In the genomic region with DNA sequence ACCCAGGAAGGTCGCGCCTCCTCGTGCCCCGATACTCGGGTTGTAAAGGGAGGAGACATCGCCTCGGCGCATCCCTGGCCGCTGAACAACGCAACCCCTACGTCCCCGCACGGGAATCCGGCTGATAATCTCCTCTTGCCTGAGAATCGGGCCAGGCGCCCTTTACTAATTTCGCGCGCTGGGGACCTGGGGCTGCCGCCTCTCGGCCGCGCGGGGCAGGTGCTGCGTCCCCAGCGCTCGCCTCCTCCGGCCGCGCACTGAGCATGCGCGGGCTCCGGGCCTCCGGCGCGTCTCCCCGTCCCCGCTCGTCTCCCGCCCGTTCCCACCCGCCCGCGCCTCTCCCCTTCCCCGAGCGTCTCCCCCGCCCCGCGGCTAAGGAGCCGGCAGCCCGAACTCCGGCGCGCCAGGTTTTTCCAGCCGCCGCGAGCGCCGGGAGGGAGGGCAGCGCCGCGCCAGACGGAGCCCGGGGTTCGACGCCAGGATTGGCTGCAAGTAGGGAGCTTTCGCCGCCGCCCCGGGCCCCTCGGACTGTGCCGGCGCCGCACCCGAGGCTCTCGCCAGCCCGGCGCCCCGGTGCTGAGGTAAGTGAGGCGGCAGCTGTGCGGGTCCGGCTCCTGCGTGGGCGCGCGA, we compare ENCODE assay signal across 8 cellular contexts. TPM values are rescaled to one million over a fixed set of nuclear protein-coding genes. Genes with fewer than 3 reads are reported as not detected.
A peak's percentile ranks its signal among the peaks of the same experiment; 100 is the strongest.
DNase-seq lines count a peak whose midpoint lies in the region; ATAC-seq, FAIRE-seq and TF ChIP-seq lines count a peak whose summit lies in the region.

A gene (plus strand): TSS at position 469 of the 630 bp plus-strand sequence.

- H3K27me3 ChIP-seq in neural progenitor cell, result peaks cover 87% of the 10 kb centered on the region

- H2AFZ ChIP-seq in neural progenitor cell (replicated peaks), result peak within 1 kb of the TSS; percentile 94

- FAIRE-seq in frontal cortex (lab: Jason Lieb, UNC), result no peak

- peaks cover 23% of the 10 kb centered on the region for H4K20me1 ChIP-seq in neural progenitor cell (ENCODE audit: low read depth)

- peaks cover 29% of the 10 kb centered on the region for H3K27me3 Mint-ChIP-seq in neural progenitor cell (ENCODE audit: insufficient read depth, low read depth)

- no peaks in the 10 kb centered on the region for H3K79me2 ChIP-seq in neural progenitor cell (ENCODE audit: low read depth)

- H3K36me3 ChIP-seq in SK-N-MC (ENCODE audit: insufficient read depth, low read length), result no peaks in the 10 kb centered on the region
- H3K36me3 ChIP-seq in neural progenitor cell, result no peaks in the 10 kb centered on the region

- TF ChIP-seq CTCF in neural progenitor cell (IDR thresholded peaks at IDR 0.05), result peak; percentile 47

- peak within 1 kb of the TSS; percentile 78 for H3K4me2 ChIP-seq in neural progenitor cell

- ATAC-seq in GM21528 (IDR thresholded peaks at IDR 0.05; ENCODE audit: low FRiP score, unreplicated experiment), result no peak
- no peak for ATAC-seq in GM19351 (IDR thresholded peaks at IDR 0.05; ENCODE audit: unreplicated experiment)
- no peak for ATAC-seq in GM21786 (IDR thresholded peaks at IDR 0.05; ENCODE audit: unreplicated experiment)

- H3K9me3 ChIP-seq in SK-N-MC (ENCODE audit: low read depth, low read length), result no peaks in the 10 kb centered on the region
- H3K9me3 ChIP-seq in neural progenitor cell (ENCODE audit: low read depth), result no peaks in the 10 kb centered on the region

- peaks cover 33% of the 10 kb centered on the region for H3K4me1 Mint-ChIP-seq in neural progenitor cell

- H3K9ac ChIP-seq in SK-N-MC (ENCODE audit: insufficient read length) (peak within 1 kb of the TSS; percentile 59), neural progenitor cell (no peak within 1 kb of the TSS)

- peak within 1 kb of the TSS; percentile 81 for H3K4me3 ChIP-seq in SK-N-MC
- peak within 1 kb of the TSS; percentile 66 for H3K4me3 ChIP-seq in neural progenitor cell

- H3K27ac ChIP-seq in SK-N-MC (no peak within 1 kb of the TSS), neural progenitor cell (no peak within 1 kb of the TSS)

- H3K4me1 ChIP-seq in neural progenitor cell, result peaks cover 40% of the 10 kb centered on the region

- DNase-seq in COLO829 (ENCODE audit: low spot score), result peak; percentile 44
- DNase-seq in HT1080 (ENCODE audit: low read depth), result peak; percentile 19
- no peak for DNase-seq in SK-N-MC (ENCODE audit: low read depth, low spot score)
- DNase-seq in frontal cortex (ENCODE audit: low spot score in 2 of 2), result peak; percentile 75 to 82
- DNase-seq in neural progenitor cell (ENCODE audit: low spot score), result peak; percentile 97

- H3K4me3 Mint-ChIP-seq in neural progenitor cell, result peak within 1 kb of the TSS; percentile 95

- no peaks in the 10 kb centered on the region for H3K36me3 Mint-ChIP-seq in neural progenitor cell

- peaks cover 41% of the 10 kb centered on the region for H3F3A ChIP-seq in neural progenitor cell (ENCODE audit: low read depth)

- peaks cover 5% of the 10 kb centered on the region for H3K9me3 Mint-ChIP-seq in neural progenitor cell

- H3K27ac Mint-ChIP-seq in neural progenitor cell, result no peak within 1 kb of the TSS

RNA-seq across cellular contexts. Expression of the gene that starts here (rescaled TPM):
- total RNA-seq in HT1080 (2014; rRNA removed; shearing (Covaris generic)), result not detected in 2 replicates
- polyA plus RNA-seq in HT1080 (2015; cell fraction: cytosol; rRNA removed), result 0.47 and 1.2 TPM in 2 replicates
- polyA plus RNA-seq in HT1080 (2015; cell fraction: nucleus; rRNA removed), result 1.8 and 3.3 TPM in 2 replicates
- total RNA-seq in frontal cortex (134 TPM), neural progenitor cell (ENCODE audit: low replicate concordance) (5.1 and 5.2 TPM in 2 replicates)

Comparison
In these comparisons a context has a peak if more than half of its experiments do, and no peak if none do; other contexts are left out.
1. RNA of the gene that starts here (total RNA-seq): 134 TPM in frontal cortex (single experiment); 5.1 to 5.2 TPM in neural progenitor cell and not detected in HT1080; every median in the first group is over 10 times any median in the second.